ENCODE assay signal across 8 cellular contexts in genomic region chr20:50000548-50001222, GRCh38. TPM values are rescaled to one million over a fixed set of nuclear protein-coding genes. Genes with fewer than 3 reads are reported as not detected.
A peak's percentile ranks its signal among the peaks of the same experiment; 100 is the strongest.
DNase-seq lines count a peak whose midpoint lies in the region; ATAC-seq and TF ChIP-seq lines count a peak whose summit lies in the region.
"Not testable (repeated sequence)": the region's sequence is repeated elsewhere in the genome, so short reads cannot be mapped to it uniquely, and the experiment has no call there.
"Had no signal": no experiment of that assay in that cellular context is flagged by ENCODE, and none has a peak within 500 bp of the region (broad histone marks: within the 10 kb centered on the region; RNA-seq: fewer than 3 reads in every experiment).

No MANE protein-coding gene starts in this region.

- not testable (repeated sequence) for H3K4me3 ChIP-seq in BLaER1; IMR-90 (ENCODE audit: insufficient read depth, low read depth, low read length); NB4 (ENCODE audit: low read depth, low read length)

- peak overlapping the region; percentile 42 for H3K27ac Mint-ChIP-seq in activated naive CD4-positive, alpha-beta T cell treated with anti-CD3 and anti-CD28 coated beads, Interleukin-2, amount 50 U/mL, for 24 hours
- H3K27ac Mint-ChIP-seq in endothelial cell (ENCODE audit: unreplicated experiment): peak overlapping the region; percentile 11

- H2BK20ac ChIP-seq in IMR-90 (ENCODE audit: low read depth, low read length): not testable (repeated sequence)

- H3K4me1 Mint-ChIP-seq in activated naive CD4-positive, alpha-beta T cell treated with anti-CD3 and anti-CD28 coated beads, Interleukin-2, amount 50 U/mL, for 24 hours: not testable (repeated sequence)
- peaks cover 24% of the 10 kb centered on the region for H3K4me1 Mint-ChIP-seq in endothelial cell (ENCODE audit: unreplicated experiment)

- CTCF ChIA-PET in IMR-90 (lab: Yijun Ruan, JAX): not testable (repeated sequence)

- dilution Hi-C loops in IMR-90 (cut with HindIII; ENCODE audit: low sequenced_read_pairs, unreplicated experiment): not testable (repeated sequence)

- not testable (repeated sequence) for DNase-seq in IMR-90; endothelial cell (ENCODE audit: low spot score)
- DNase-seq in NB4 (ENCODE audit: low read depth): peak; percentile 79
- DNase-seq in SIG-M5 treated with dmso at 0.1 percent for 504 hours (lab: John Stamatoyannopoulos, UW; ENCODE audit: unreplicated experiment): peak; percentile 61
- peak; percentile 41 for DNase-seq in renal cortical epithelial cell (ENCODE audit: low read depth)

- not testable (repeated sequence) for H3K18ac ChIP-seq in IMR-90 (ENCODE audit: low read depth, low read length)

- not testable (repeated sequence) for H2BK5ac ChIP-seq in IMR-90 (ENCODE audit: low read depth, low read length, poor library complexity, severe bottlenecking)

- not testable (repeated sequence) for H3K56ac ChIP-seq in IMR-90 (ENCODE audit: extremely low read depth, insufficient read depth, low read length)

- not testable (repeated sequence) for TF ChIP-seq POLR2A in IMR-90 (IDR thresholded peaks at IDR 0.05; ENCODE audit: low read depth, low read length); NB4 (IDR thresholded peaks at IDR 0.05; ENCODE audit: extremely low read depth, insufficient read length)

- not testable (repeated sequence) for ATAC-seq in IMR-90 (ENCODE audit: low read depth)

- not testable (repeated sequence) for H3K14ac ChIP-seq in IMR-90 (replicated peaks; ENCODE audit: low read depth, low read length)

- H3K36me3 Mint-ChIP-seq in activated naive CD4-positive, alpha-beta T cell treated with anti-CD3 and anti-CD28 coated beads, Interleukin-2, amount 50 U/mL, for 24 hours; endothelial cell (ENCODE audit: low read depth, unreplicated experiment): not testable (repeated sequence)

- H3K79me1 ChIP-seq in IMR-90 (ENCODE audit: low read depth in 1 of 2, low read length in 2 of 2): not testable (repeated sequence)

- not testable (repeated sequence) for H3K9ac ChIP-seq in BLaER1; IMR-90 (ENCODE audit: low read depth, low read length)

- H3K27me3 ChIP-seq in BLaER1; IMR-90 (ENCODE audit: control insufficient read depth, insufficient read depth, low read length): not testable (repeated sequence)

- TF ChIP-seq CTCF in IMR-90 (conservative IDR thresholded peaks at IDR 0.05; ENCODE audit: low read depth, low read length); NB4 (IDR thresholded peaks at IDR 0.05; ENCODE audit: low read depth, low read length); endothelial cell (IDR thresholded peaks at IDR 0.05; ENCODE audit: unreplicated experiment): not testable (repeated sequence)

- not testable (repeated sequence) for H3K36me3 ChIP-seq in BLaER1; IMR-90 (ENCODE audit: control insufficient read depth, insufficient read depth, low read length)

- in situ Hi-C loops in IMR-90 (cut with MboI; ENCODE audit: low sequenced_read_pairs): not testable (repeated sequence)

- H2AFZ ChIP-seq in IMR-90 (replicated peaks; ENCODE audit: low read length, poor library complexity): not testable (repeated sequence)

- H4K8ac ChIP-seq in IMR-90 (ENCODE audit: low read depth in 2 of 2, low read length in 2 of 2): not testable (repeated sequence)

- WGBS in IMR-90 (ENCODE audit: extremely low coverage in 2 of 2, insufficient read length in 1 of 2), 2 experiments: 88% methylated on average over 4 of the region's 14 CpGs; no CpG with 5 or more reads in 1 of the 2 experiments

- not testable (repeated sequence) for H3K27me3 Mint-ChIP-seq in activated naive CD4-positive, alpha-beta T cell treated with anti-CD3 and anti-CD28 coated beads, Interleukin-2, amount 50 U/mL, for 24 hours; endothelial cell (ENCODE audit: unreplicated experiment)

- not testable (repeated sequence) for H4K91ac ChIP-seq in IMR-90 (ENCODE audit: insufficient read depth, low read depth, low read length)

- intact Hi-C loops in IMR-90 (cut with micrococcal nuclease): not testable (repeated sequence)

- H3K9me3 ChIP-seq in BLaER1; IMR-90 (ENCODE audit: control insufficient read depth, insufficient read depth, low read length): not testable (repeated sequence)

- not testable (repeated sequence) for H4K20me1 ChIP-seq in BLaER1; IMR-90 (ENCODE audit: insufficient read depth, low read length)

- TF ChIP-seq RAD21 in IMR-90 (IDR thresholded peaks at IDR 0.05; ENCODE audit: low read length): not testable (repeated sequence)

- peak overlapping the region; percentile 62 for H3K4me2 ChIP-seq in BLaER1
- H3K4me2 ChIP-seq in IMR-90 (ENCODE audit: low read depth, low read length): not testable (repeated sequence)

- not testable (repeated sequence) for H3K23ac ChIP-seq in IMR-90 (ENCODE audit: low read depth, low read length)

- not testable (repeated sequence) for H3K9me1 ChIP-seq in IMR-90 (ENCODE audit: insufficient read depth, low read length)

- not testable (repeated sequence) for H2BK15ac ChIP-seq in IMR-90 (ENCODE audit: low read depth, low read length)

- not testable (repeated sequence) for H4K5ac ChIP-seq in IMR-90 (ENCODE audit: low read depth, low read length)

- not testable (repeated sequence) for BruUV-seq in IMR-90 (replicated peaks; lab: Mats Ljungman, UMichigan)

- not testable (repeated sequence) for H3K27ac ChIP-seq in BLaER1; IMR-90 (ENCODE audit: insufficient read depth, low read length)

- peaks cover 69% of the 10 kb centered on the region for H3K4me1 ChIP-seq in BLaER1
- not testable (repeated sequence) for H3K4me1 ChIP-seq in IMR-90 (ENCODE audit: control insufficient read depth, insufficient read depth, low read length)

- H3K4ac ChIP-seq in IMR-90 (ENCODE audit: low read depth, low read length): not testable (repeated sequence)

- not testable (repeated sequence) for H3K4me3 Mint-ChIP-seq in activated naive CD4-positive, alpha-beta T cell treated with anti-CD3 and anti-CD28 coated beads, Interleukin-2, amount 50 U/mL, for 24 hours; endothelial cell (ENCODE audit: unreplicated experiment)

- H3K9me3 Mint-ChIP-seq in activated naive CD4-positive, alpha-beta T cell treated with anti-CD3 and anti-CD28 coated beads, Interleukin-2, amount 50 U/mL, for 24 hours; endothelial cell (ENCODE audit: unreplicated experiment): not testable (repeated sequence)

- H2AK9ac ChIP-seq in IMR-90 (replicated peaks; ENCODE audit: low read depth, low read length, poor library complexity): not testable (repeated sequence)

- POLR2A ChIA-PET in IMR-90 (lab: Charles Lee; ENCODE audit: unreplicated experiment): not testable (repeated sequence)

- H2AK5ac ChIP-seq in IMR-90 (ENCODE audit: low read depth, low read length): not testable (repeated sequence)

- not testable (repeated sequence) for H2BK120ac ChIP-seq in IMR-90 (ENCODE audit: low read depth, low read length)

TF ChIP-seq in IMR-90, 13 proteins besides CTCF, POLR2A, EP300 and RAD21:
- 0 out of 2 replicates have a peak, but pooled peaks have one; percentile 34 for TF ChIP-seq CEBPB (IDR thresholded peaks at IDR 0.05; ENCODE audit: low read depth, low read length)

RNA-seq across cellular contexts. Expression of gene SNAI1, which starts 17.9 kb away (rescaled TPM):
- total RNA-seq in IMR-90 (2012; rRNA removed) (0.54 and 0.83 TPM in 2 replicates), endothelial cell (ENCODE audit: unreplicated experiment) (26.4 TPM), renal cortical epithelial cell (0.52 and 2.7 TPM in 2 replicates)
- 13.7 and 14.9 TPM in 2 replicates for polyA plus RNA-seq in IMR-90 (2012; rRNA removed)
- polyA plus RNA-seq in IMR-90 (2012; cell fraction: cytosol; rRNA removed): 10.8 and 34.1 TPM in 2 replicates
- polyA plus RNA-seq in IMR-90 (2012; cell fraction: nucleus; rRNA removed; ENCODE audit: low replicate concordance): 54.0 and 64.7 TPM in 2 replicates
- total RNA-seq: LHCN-M2 had no signal
